ENCODE assay signal across 7 cellular contexts in genomic region chr7:99500637-99501009, GRCh38. TPM values are rescaled to one million over a fixed set of nuclear protein-coding genes. Genes with fewer than 3 reads are reported as not detected.
DNase-seq lines count a peak whose midpoint lies in the region; ATAC-seq, FAIRE-seq and TF ChIP-seq lines count a peak whose summit lies in the region.

No MANE protein-coding gene starts in this region.

- peaks cover 54% of the 10 kb centered on the region for H3K79me2 ChIP-seq in keratinocyte (ENCODE audit: control insufficient read depth, insufficient read depth, low read length)

- peaks cover 3% of the 10 kb centered on the region for H3K4me1 ChIP-seq in IMR-90 (ENCODE audit: control insufficient read depth, insufficient read depth, low read length)
- peaks cover 20% of the 10 kb centered on the region for H3K4me1 ChIP-seq in keratinocyte (ENCODE audit: control insufficient read depth, extremely low read depth, insufficient read depth, low read length)
- peaks cover 12 to 42% (median 40%) of the 10 kb centered on the region in 5 donors for H3K4me1 ChIP-seq in subcutaneous abdominal adipose tissue (ENCODE audit: control insufficient read depth in 5 of 5, insufficient read depth in 5 of 5, low read length in 5 of 5)

- intact Hi-C loops in IMR-90 (cut with micrococcal nuclease) = loop anchor here (1.0 kb wide), 1 partner anchor 28 kb away; the partner anchor contains the start of gene ZNF789

- H3K9me3 ChIP-seq in IMR-90 (ENCODE audit: control insufficient read depth, insufficient read depth, low read length) = no peaks in the 10 kb centered on the region
- H3K9me3 ChIP-seq in keratinocyte (ENCODE audit: control insufficient read depth, low read depth, low read length) = no peaks in the 10 kb centered on the region
- no peaks in the 10 kb centered on the region for H3K9me3 ChIP-seq in subcutaneous abdominal adipose tissue (ENCODE audit: control insufficient read depth in 5 of 5, low read length in 5 of 5)

- H3K27me3 Mint-ChIP-seq in activated naive CD8-positive, alpha-beta T cell treated with anti-CD3 and anti-CD28 coated beads, Interleukin-2, amount 50 U/mL, for 24 hours = no peaks in the 10 kb centered on the region

- WGBS in IMR-90 (ENCODE audit: extremely low coverage in 2 of 2, insufficient read length in 1 of 2), 2 experiments = no CpG with 5 or more reads among the region's 16 CpGs

- DNase-seq in IMR-90 (no peak), keratinocyte (ENCODE audit: low read depth, low spot score) (no peak), GM13976 (ENCODE audit: low spot score) (no peak)
- DNase-seq in activated naive CD8-positive, alpha-beta T cell treated with anti-CD3 and anti-CD28 coated beads, Interleukin-2, amount 50 U/mL, for 24 hours = no peak

- H2BK5ac ChIP-seq in IMR-90 (ENCODE audit: low read depth, low read length, poor library complexity, severe bottlenecking) = peak overlapping the region; percentile 34

- H4K8ac ChIP-seq in IMR-90 (ENCODE audit: low read depth in 2 of 2, low read length in 2 of 2) = peak overlapping the region; percentile 13 to 91; a peak in 2 of 4 replicates

- no TSS peak for BruUV-seq in IMR-90 (replicated peaks; lab: Mats Ljungman, UMichigan)

- peak overlapping the region; percentile 19 for H3K4ac ChIP-seq in IMR-90 (ENCODE audit: low read depth, low read length)

- H3K4me2 ChIP-seq in IMR-90 (ENCODE audit: low read depth, low read length) (peak overlapping the region; percentile 29), keratinocyte (ENCODE audit: control insufficient read depth, extremely low read depth, insufficient read depth, low read depth, low read length) (peak overlapping the region; percentile 89)

- peak overlapping the region; percentile 64; the same call in 1 of the 2 replicates for H3K23ac ChIP-seq in IMR-90 (ENCODE audit: low read depth, low read length)

- peak overlapping the region; percentile 100 for H3K4me3 Mint-ChIP-seq in activated naive CD8-positive, alpha-beta T cell treated with anti-CD3 and anti-CD28 coated beads, Interleukin-2, amount 50 U/mL, for 24 hours

- no peak overlapping the region for H3K27ac ChIP-seq in IMR-90 (ENCODE audit: insufficient read depth, low read length)
- H3K27ac ChIP-seq in keratinocyte (ENCODE audit: control insufficient read depth, insufficient read depth, low read length) = peak overlapping the region; percentile 80
- peak overlapping the region; percentile 95 for H3K27ac ChIP-seq in subcutaneous abdominal adipose tissue (ENCODE audit: low read depth, low read length)

- TF ChIP-seq CTCF in IMR-90 (conservative IDR thresholded peaks at IDR 0.05; ENCODE audit: low read depth, low read length) (no peak), keratinocyte (optimal IDR thresholded peaks at IDR 0.05 in 1 of 3, IDR thresholded peaks at IDR 0.05 in 1 of 3, conservative IDR thresholded peaks at IDR 0.05 in 1 of 3; ENCODE audit: extremely low read depth in 1 of 3, insufficient read depth in 2 of 3, low read length in 3 of 3) (no peak), GM13976 (IDR thresholded peaks at IDR 0.05; ENCODE audit: borderline replicate concordance, control extremely low read depth, extremely low read depth, insufficient read depth, missing control alignments) (no peak)

- H2AK9ac ChIP-seq in IMR-90 (replicated peaks; ENCODE audit: low read depth, low read length, poor library complexity) = peak overlapping the region; percentile 95

- peak overlapping the region; percentile 39 for H4K5ac ChIP-seq in IMR-90 (ENCODE audit: low read depth, low read length)

- H4K91ac ChIP-seq in IMR-90 (ENCODE audit: insufficient read depth, low read depth, low read length) = no peak overlapping the region

- peak overlapping the region; percentile 57 for H3K4me3 ChIP-seq in IMR-90 (ENCODE audit: insufficient read depth, low read depth, low read length)
- H3K4me3 ChIP-seq in keratinocyte (ENCODE audit: control insufficient read depth in 2 of 3, extremely low read depth in 1 of 3, insufficient read depth in 2 of 3, low read depth in 1 of 3, low read length in 3 of 3) = peak overlapping the region; percentile 80 to 99 (median 94)
- H3K4me3 ChIP-seq in subcutaneous abdominal adipose tissue (ENCODE audit: low read depth in 1 of 5, low read length in 5 of 5) = peak overlapping the region; percentile 86 to 100 (median 98)

- H3K27me3 ChIP-seq in IMR-90 (ENCODE audit: control insufficient read depth, insufficient read depth, low read length) (no peaks in the 10 kb centered on the region), keratinocyte (ENCODE audit: control insufficient read depth, extremely low read depth, insufficient read depth, low read length) (no peaks in the 10 kb centered on the region), subcutaneous abdominal adipose tissue (ENCODE audit: control insufficient read depth in 5 of 5, insufficient read depth in 4 of 5, low read length in 5 of 5) (no peaks in the 10 kb centered on the region)

- FAIRE-seq in keratinocyte (lab: Jason Lieb, UNC) = no peak

- no peak for TF ChIP-seq POLR2A in IMR-90 (IDR thresholded peaks at IDR 0.05; ENCODE audit: low read depth, low read length)

- H2AFZ ChIP-seq in IMR-90 (replicated peaks; ENCODE audit: low read length, poor library complexity) (peak overlapping the region; percentile 97), keratinocyte (ENCODE audit: control insufficient read depth, low read length) (peak overlapping the region; percentile 82)

- H3K14ac ChIP-seq in IMR-90 (replicated peaks; ENCODE audit: low read depth, low read length) = peak overlapping the region; percentile 70

- in situ Hi-C loops in IMR-90 (cut with MboI; ENCODE audit: low sequenced_read_pairs) (no loop called here), GM13976 (cut with MboI; ENCODE audit: low sequenced_read_pairs, unreplicated experiment) (no loop called here)

- H3K9me3 Mint-ChIP-seq in activated naive CD8-positive, alpha-beta T cell treated with anti-CD3 and anti-CD28 coated beads, Interleukin-2, amount 50 U/mL, for 24 hours = peaks cover 4% of the 10 kb centered on the region

- H2BK20ac ChIP-seq in IMR-90 (ENCODE audit: low read depth, low read length) = no peak overlapping the region

- peaks cover 37% of the 10 kb centered on the region for H3K4me1 Mint-ChIP-seq in activated naive CD8-positive, alpha-beta T cell treated with anti-CD3 and anti-CD28 coated beads, Interleukin-2, amount 50 U/mL, for 24 hours

- no peak overlapping the region for H2BK120ac ChIP-seq in IMR-90 (ENCODE audit: low read depth, low read length)

- H3K9ac ChIP-seq in IMR-90 (ENCODE audit: low read depth, low read length) (peak overlapping the region; percentile 68), keratinocyte (ENCODE audit: control insufficient read depth, extremely low read depth, insufficient read depth, low read length) (peak overlapping the region; percentile 90), subcutaneous abdominal adipose tissue (ENCODE audit: low read length in 5 of 5) (peak overlapping the region in 4 of 5 donors; percentile 88 to 97 (median 96))

- H3K9me1 ChIP-seq in IMR-90 (ENCODE audit: insufficient read depth, low read length) (0 out of 2 replicates have a peak, but pooled peaks cover 4% of the 10 kb centered on the region), keratinocyte (ENCODE audit: control insufficient read depth, extremely low read depth, insufficient read depth, low read length) (no peaks in the 10 kb centered on the region)

- no peak overlapping the region for H2BK15ac ChIP-seq in IMR-90 (ENCODE audit: low read depth, low read length)

- dilution Hi-C loops in IMR-90 (cut with HindIII; ENCODE audit: low sequenced_read_pairs, unreplicated experiment) = no loop called here
- dilution Hi-C loops in keratinocyte (cut with MboI; ENCODE audit: extremely low pct_ligation_motif_present, low sequenced_read_pairs) = no loop called here

- no peak for TF ChIP-seq RAD21 in IMR-90 (IDR thresholded peaks at IDR 0.05; ENCODE audit: low read length)

- H3K56ac ChIP-seq in IMR-90 (ENCODE audit: extremely low read depth, insufficient read depth, low read length) = 0 out of 2 replicates have a peak overlapping the region, but pooled peaks have one; percentile 38

- POLR2A ChIA-PET in IMR-90 (lab: Charles Lee; ENCODE audit: unreplicated experiment) = no interaction called here

- ATAC-seq in IMR-90 (ENCODE audit: low read depth) = no peak
- ATAC-seq in activated naive CD8-positive, alpha-beta T cell treated with anti-CD3 and anti-CD28 coated beads, Interleukin-2, amount 50 U/mL, for 24 hours = no peak
- no peak for ATAC-seq in HG03378 (IDR thresholded peaks at IDR 0.05; ENCODE audit: unreplicated experiment)
- no peak for ATAC-seq in activated CD4-positive, CD25-positive, alpha-beta regulatory T cell treated with anti-CD3 and anti-CD28 coated beads, Interleukin-2, amount 50 U/mL, for 24 hours

- H3K36me3 ChIP-seq in IMR-90 (ENCODE audit: control insufficient read depth, insufficient read depth, low read length) (peaks cover 10% of the 10 kb centered on the region), keratinocyte (ENCODE audit: control insufficient read depth in 2 of 2, extremely low read depth in 1 of 2, insufficient read depth in 2 of 2, low read length in 2 of 2) (peaks cover 2 to 3% of the 10 kb centered on the region in 2 experiments), subcutaneous abdominal adipose tissue (ENCODE audit: control insufficient read depth in 5 of 5, insufficient read depth in 5 of 5, low read length in 5 of 5) (peaks cover 5 to 15% (median 6%) of the 10 kb centered on the region in 5 donors)

- H3K27ac Mint-ChIP-seq in activated naive CD8-positive, alpha-beta T cell treated with anti-CD3 and anti-CD28 coated beads, Interleukin-2, amount 50 U/mL, for 24 hours = peak overlapping the region; percentile 100

- no peak overlapping the region for H3K18ac ChIP-seq in IMR-90 (ENCODE audit: low read depth, low read length)

- CTCF ChIA-PET in IMR-90 (lab: Yijun Ruan, JAX) = interaction anchor here (0.6 to 0.7 kb wide), 2 partner anchors 23 to 578 kb away, joined by 3 read pairs; no protein-coding TSS in a partner anchor

- H2AK5ac ChIP-seq in IMR-90 (ENCODE audit: low read depth, low read length) = peak overlapping the region; percentile 42

- peaks cover 10 to 40% of the 10 kb centered on the region in 2 experiments for H3K79me1 ChIP-seq in IMR-90 (ENCODE audit: low read depth in 1 of 2, low read length in 2 of 2)

- H3K36me3 Mint-ChIP-seq in activated naive CD8-positive, alpha-beta T cell treated with anti-CD3 and anti-CD28 coated beads, Interleukin-2, amount 50 U/mL, for 24 hours (ENCODE audit: low read depth) = peaks cover 27% of the 10 kb centered on the region

- H4K20me1 ChIP-seq in IMR-90 (ENCODE audit: insufficient read depth, low read length) (peaks cover 11% of the 10 kb centered on the region; the same call in 1 of the 2 replicates), keratinocyte (ENCODE audit: control insufficient read depth, extremely low read depth, insufficient read depth, low read length) (peaks cover 4% of the 10 kb centered on the region)

RNA-seq across cellular contexts. Expression of gene ZNF394, which starts 0.5 kb away (rescaled TPM):
- total RNA-seq in IMR-90 (2012; rRNA removed) = 22.8 and 24.7 TPM in 2 replicates
- polyA plus RNA-seq in IMR-90 (2012; rRNA removed) (10.7 and 10.9 TPM in 2 replicates), keratinocyte (9.1 to 10.4 TPM (median 10.1 TPM) in 3 replicates)
- polyA plus RNA-seq in IMR-90 (2012; cell fraction: cytosol; rRNA removed) = 6.7 and 16.8 TPM in 2 replicates
- 7.9 and 16.6 TPM in 2 replicates for polyA plus RNA-seq in IMR-90 (2012; cell fraction: nucleus; rRNA removed; ENCODE audit: low replicate concordance)
- polyA plus RNA-seq in keratinocyte (2011; ENCODE audit: low read depth) = 8.7 TPM
- polyA plus RNA-seq in keratinocyte (2011; cell fraction: cytosol; rRNA removed) = 7.5 and 9.2 TPM in 2 replicates
- polyA plus RNA-seq in keratinocyte (2011; cell fraction: nucleus; rRNA removed) = 14.2 and 14.8 TPM in 2 replicates
- 11.6 and 15.2 TPM in 2 replicates for polyA plus RNA-seq in keratinocyte (2012; ENCODE audit: low replicate concordance)
- polyA minus RNA-seq in keratinocyte = 7.2 to 15.1 TPM (median 9.7 TPM) in 3 replicates
- polyA minus RNA-seq in keratinocyte (2011; cell fraction: cytosol; rRNA and poly(A)+ RNA removed) = 10.6 TPM
- 7.5 and 14.6 TPM in 2 replicates for polyA minus RNA-seq in keratinocyte (2011; cell fraction: nucleus; rRNA and poly(A)+ RNA removed)

RNA-seq across cellular contexts. Expression of gene ZKSCAN5, which starts 3.8 kb away (rescaled TPM):
- 15.8 and 16.3 TPM in 2 replicates for total RNA-seq in IMR-90 (2012; rRNA removed)
- polyA plus RNA-seq in IMR-90 (2012; rRNA removed) = 5.4 and 5.5 TPM in 2 replicates
- 2.4 and 4.0 TPM in 2 replicates for polyA plus RNA-seq in IMR-90 (2012; cell fraction: cytosol; rRNA removed)
- polyA plus RNA-seq in IMR-90 (2012; cell fraction: nucleus; rRNA removed; ENCODE audit: low replicate concordance) = 2.7 and 6.1 TPM in 2 replicates
- 7.4 to 8.4 TPM (median 8.4 TPM) in 3 replicates for polyA plus RNA-seq in keratinocyte
- 6.5 TPM for polyA plus RNA-seq in keratinocyte (2011; ENCODE audit: low read depth)
- 5.7 and 8.2 TPM in 2 replicates for polyA plus RNA-seq in keratinocyte (2011; cell fraction: cytosol; rRNA removed)
- 10.1 and 10.5 TPM in 2 replicates for polyA plus RNA-seq in keratinocyte (2011; cell fraction: nucleus; rRNA removed)
- polyA plus RNA-seq in keratinocyte (2012; ENCODE audit: low replicate concordance) = 5.1 and 8.1 TPM in 2 replicates
- 7.1 to 17.9 TPM (median 11.3 TPM) in 3 replicates for polyA minus RNA-seq in keratinocyte
- 11.3 TPM for polyA minus RNA-seq in keratinocyte (2011; cell fraction: cytosol; rRNA and poly(A)+ RNA removed)
- polyA minus RNA-seq in keratinocyte (2011; cell fraction: nucleus; rRNA and poly(A)+ RNA removed) = 7.5 and 14.9 TPM in 2 replicates

RNA-seq across cellular contexts. Expression of gene ZNF789, which starts 27.9 kb away (rescaled TPM):
- 4.2 and 4.8 TPM in 2 replicates for total RNA-seq in IMR-90 (2012; rRNA removed)
- 7.4 and 8.9 TPM in 2 replicates for polyA plus RNA-seq in IMR-90 (2012; rRNA removed)
- 2.9 and 5.5 TPM in 2 replicates for polyA plus RNA-seq in IMR-90 (2012; cell fraction: cytosol; rRNA removed)
- 12.9 and 61.5 TPM in 2 replicates for polyA plus RNA-seq in IMR-90 (2012; cell fraction: nucleus; rRNA removed; ENCODE audit: low replicate concordance)
- 5.4 to 17.5 TPM (median 14.7 TPM) in 3 replicates for polyA plus RNA-seq in keratinocyte
- 1.6 TPM for polyA plus RNA-seq in keratinocyte (2011; ENCODE audit: low read depth)
- polyA plus RNA-seq in keratinocyte (2011; cell fraction: cytosol; rRNA removed) = 2.9 and 3.9 TPM in 2 replicates
- 44.2 and 44.6 TPM in 2 replicates for polyA plus RNA-seq in keratinocyte (2011; cell fraction: nucleus; rRNA removed)
- 3.9 and 5.5 TPM in 2 replicates for polyA plus RNA-seq in keratinocyte (2012; ENCODE audit: low replicate concordance)
- polyA minus RNA-seq in keratinocyte = 1.4 to 12.4 TPM (median 4.5 TPM) in 3 replicates
- 2.7 TPM for polyA minus RNA-seq in keratinocyte (2011; cell fraction: cytosol; rRNA and poly(A)+ RNA removed)
- 5.9 and 13.3 TPM in 2 replicates for polyA minus RNA-seq in keratinocyte (2011; cell fraction: nucleus; rRNA and poly(A)+ RNA removed)

RNA-seq across cellular contexts. Expression of gene ATP5MF, which starts 34.7 kb away (rescaled TPM):
- total RNA-seq in IMR-90 (2012; rRNA removed) = 559 and 1,184 TPM in 2 replicates
- polyA plus RNA-seq in IMR-90 (2012; rRNA removed) (1,472 and 2,029 TPM in 2 replicates), keratinocyte (741 to 2,588 TPM (median 871 TPM) in 3 replicates)
- polyA plus RNA-seq in IMR-90 (2012; cell fraction: cytosol; rRNA removed) = 123 and 4,682 TPM in 2 replicates
- polyA plus RNA-seq in IMR-90 (2012; cell fraction: nucleus; rRNA removed; ENCODE audit: low replicate concordance) = 713 and 1,201 TPM in 2 replicates
- 128 TPM for polyA plus RNA-seq in keratinocyte (2011; ENCODE audit: low read depth)
- polyA plus RNA-seq in keratinocyte (2011; cell fraction: cytosol; rRNA removed) = 1,552 and 1,989 TPM in 2 replicates
- 744 and 983 TPM in 2 replicates for polyA plus RNA-seq in keratinocyte (2011; cell fraction: nucleus; rRNA removed)
- polyA plus RNA-seq in keratinocyte (2012; ENCODE audit: low replicate concordance) = 1,153 and 1,318 TPM in 2 replicates
- polyA minus RNA-seq in keratinocyte = 70.7 to 409 TPM (median 281 TPM) in 3 replicates
- polyA minus RNA-seq in keratinocyte (2011; cell fraction: cytosol; rRNA and poly(A)+ RNA removed) = 256 TPM
- 59.6 and 99.4 TPM in 2 replicates for polyA minus RNA-seq in keratinocyte (2011; cell fraction: nucleus; rRNA and poly(A)+ RNA removed)

RNA-seq across cellular contexts. Expression of gene FAM200A, which starts 51.3 kb away (rescaled TPM):
- total RNA-seq in IMR-90 (2012; rRNA removed) = 5.9 and 10.3 TPM in 2 replicates
- polyA plus RNA-seq in IMR-90 (2012; rRNA removed) (4.5 and 6.0 TPM in 2 replicates), keratinocyte (5.5 to 7.6 TPM (median 5.7 TPM) in 3 replicates)
- 1.4 and 1.6 TPM in 2 replicates for polyA plus RNA-seq in IMR-90 (2012; cell fraction: cytosol; rRNA removed)
- polyA plus RNA-seq in IMR-90 (2012; cell fraction: nucleus; rRNA removed; ENCODE audit: low replicate concordance) = 0.41 and 1.9 TPM in 2 replicates
- polyA plus RNA-seq in keratinocyte (2011; ENCODE audit: low read depth) = 2.0 TPM
- polyA plus RNA-seq in keratinocyte (2011; cell fraction: cytosol; rRNA removed) = 4.8 and 7.8 TPM in 2 replicates
- 4.6 and 6.6 TPM in 2 replicates for polyA plus RNA-seq in keratinocyte (2011; cell fraction: nucleus; rRNA removed)
- polyA plus RNA-seq in keratinocyte (2012; ENCODE audit: low replicate concordance) = 3.4 and 4.1 TPM in 2 replicates
- polyA minus RNA-seq in keratinocyte = 0.82 to 3.7 TPM (median 1.2 TPM) in 3 replicates
- 3.6 TPM for polyA minus RNA-seq in keratinocyte (2011; cell fraction: cytosol; rRNA and poly(A)+ RNA removed)
- polyA minus RNA-seq in keratinocyte (2011; cell fraction: nucleus; rRNA and poly(A)+ RNA removed) = 3.2 and 5.5 TPM in 2 replicates
